8 cellular contexts compared by ENCODE assay signal in the genomic region with DNA sequence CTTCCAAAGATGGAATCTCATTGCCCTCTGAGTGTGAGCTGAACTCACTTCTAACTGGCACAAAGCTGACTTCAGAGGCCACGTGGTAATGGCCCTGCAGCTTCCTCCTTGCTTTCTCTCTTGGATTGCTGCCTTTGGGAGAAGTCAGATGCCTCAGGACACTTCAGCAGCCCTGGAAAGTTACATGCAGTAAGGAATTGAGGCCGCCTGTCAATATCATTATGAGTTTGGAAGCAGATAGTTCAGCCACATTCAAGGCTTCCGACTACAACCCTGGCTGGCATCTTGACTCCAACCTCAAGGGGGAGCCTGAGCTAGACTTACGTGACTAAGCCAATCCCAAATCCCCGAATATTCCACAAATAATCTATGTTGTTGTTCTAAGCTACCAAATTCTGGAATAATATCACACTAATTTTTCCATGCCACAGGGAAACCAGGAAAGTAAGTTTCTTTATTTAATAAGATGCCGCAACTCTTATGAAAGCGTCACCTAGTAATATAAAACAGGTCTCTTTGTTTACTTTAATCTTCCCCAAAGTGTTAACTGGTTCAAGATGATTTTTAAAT. TPM values are rescaled to one million over a fixed set of nuclear protein-coding genes. Genes with fewer than 3 reads are reported as not detected.
DNase-seq lines count a peak whose midpoint lies in the region; ATAC-seq and TF ChIP-seq lines count a peak whose summit lies in the region.

No MANE protein-coding gene starts in this region.

- DNase-seq in G401 (ENCODE audit: low spot score) (peak; percentile 52), KBM-7 (peak; percentile 44), heart left ventricle (peak in 4 of 5 donors; percentile 29 to 40 (median 36)), retina (peak; percentile 47), RPMI8226 (no peak)

- peaks cover 0 to 84% (median 57%) of the 10 kb centered on the region in 9 donors for H3K36me3 ChIP-seq in heart left ventricle

- ATAC-seq in heart left ventricle: peak in 3 of 4 donors; percentile 76 to 90 (median 77)
- no peak for ATAC-seq in HG03460 (IDR thresholded peaks at IDR 0.05; ENCODE audit: unreplicated experiment)
- ATAC-seq in GM21360 (IDR thresholded peaks at IDR 0.05; ENCODE audit: unreplicated experiment): no peak

- no peaks in the 10 kb centered on the region for H3K9me3 ChIP-seq in heart left ventricle

- TF ChIP-seq CTCF in WI38 (IDR thresholded peaks at IDR 0.05; ENCODE audit: low read depth, low read length) (peak; percentile 86), heart left ventricle (IDR thresholded peaks at IDR 0.05) (peak; percentile 49 to 82 (median 70))

- no peak for TF ChIP-seq POLR2A in heart left ventricle (IDR thresholded peaks at IDR 0.05)

- H3K4me1 ChIP-seq in heart left ventricle: peaks cover 0 to 16% (median 3%) of the 10 kb centered on the region in 12 donors

- H3K27ac ChIP-seq in heart left ventricle: peak overlapping the region in 4 of 12 donors; percentile 9 to 76 (median 19)

- WGBS in heart left ventricle, 4 donors: 42 to 59% (median 45%) methylated on average over 7 of the region's 7 CpGs

- intact Hi-C loops in heart left ventricle (cut with DNase I): loop anchor here (1.0 to 10.0 kb wide), 6 partner anchors 132 to 320 kb away; no protein-coding TSS in a partner anchor

- in situ Hi-C loops in G401 (cut with HindIII; ENCODE audit: low sequenced_read_pairs): loop anchor here (25.0 kb wide), 1 partner anchor 112 kb away; no protein-coding TSS in a partner anchor
- in situ Hi-C loops in KBM-7 (cut with MboI; ENCODE audit: low pct_unique_long_range_greater_than_20kb, low sequenced_read_pairs): no loop called here

- H3K4me3 ChIP-seq in WI38 (ENCODE audit: low read depth, low read length) (no peak overlapping the region), heart left ventricle (no peak overlapping the region)

- no peaks in the 10 kb centered on the region for H3K27me3 ChIP-seq in heart left ventricle

RNA-seq across cellular contexts. Expression of gene CEP20, which starts 13.6 kb away (rescaled TPM):
- 53.8 and 85.1 TPM in 2 replicates for total RNA-seq in G401 (2014; rRNA removed; shearing (Covaris generic))
- 10 to 100 TPM; 23.0 to 40.3 (median 28.7) TPM for total RNA-seq in heart left ventricle
- 10 to 100 TPM; 14.1 to 25.0 TPM for polyA plus RNA-seq in heart left ventricle

RNA-seq across cellular contexts. Expression of gene MYH11, which starts 18.0 kb away (rescaled TPM):
- total RNA-seq in G401 (2014; rRNA removed; shearing (Covaris generic)): not detected in 2 replicates
- total RNA-seq in heart left ventricle: 10 to 100 TPM in 8 of 9 donors, 1 to 10 TPM in 1; 9.8 to 71.9 (median 26.5) TPM
- polyA plus RNA-seq in heart left ventricle: 10 to 100 TPM; 10.1 to 51.7 TPM

Comparison
In these comparisons a context has a peak if more than half of its experiments do, and no peak if none do; other contexts are left out.
1. ATAC-seq: peak in heart left ventricle (3 of 4); none in HG03460 (single experiment) and GM21360 (single experiment).
2. RNA of gene MYH11, which starts 18.0 kb away (total RNA-seq): 9.8 to 71.9 TPM in heart left ventricle; not detected in G401; every median in the first group is over 10 times any median in the second.